In genomic region chr14:99971087-99971928, GRCh38 we compare ENCODE assay signal across 8 cellular contexts.
DNase-seq lines count a peak whose midpoint lies in the region; TF ChIP-seq lines count a peak whose summit lies in the region.

No MANE protein-coding gene starts in this region.

- H3K4me1 ChIP-seq in hepatocyte (ENCODE audit: insufficient read depth): peaks cover 5% of the 10 kb centered on the region
- H3K4me1 ChIP-seq in vagina: peaks cover 4% of the 10 kb centered on the region

- H4K20me1 ChIP-seq in hepatocyte (ENCODE audit: insufficient read depth, poor library complexity, severe bottlenecking): no peaks in the 10 kb centered on the region

- H3K27me3 ChIP-seq in hepatocyte (no peaks in the 10 kb centered on the region), vagina (no peaks in the 10 kb centered on the region)

- H3K36me3 ChIP-seq in hepatocyte (replicated peaks; ENCODE audit: insufficient read depth, low read depth): no peaks in the 10 kb centered on the region
- H3K36me3 ChIP-seq in vagina: no peaks in the 10 kb centered on the region

- H3K9me3 ChIP-seq in hepatocyte (ENCODE audit: low read depth) (peaks cover 5% of the 10 kb centered on the region), vagina (no peaks in the 10 kb centered on the region)

- H2AFZ ChIP-seq in hepatocyte: peak overlapping the region; percentile 75

- TF ChIP-seq CTCF in astrocyte of the cerebellum (IDR thresholded peaks at IDR 0.05; ENCODE audit: low read depth, low read length, missing control alignments) (no peak), hepatocyte (IDR thresholded peaks at IDR 0.05; ENCODE audit: poor library complexity) (no peak), vagina (IDR thresholded peaks at IDR 0.05) (no peak)

- DNase-seq in DMS79 treated with DMSO at 0.1 percent for 48 hours (lab: John Stamatoyannopoulos, UW) (peak; percentile 83), HCEC 1CT (peak; percentile 67), NCI-H1417 (lab: John Stamatoyannopoulos, UW) (peak; percentile 93 to 96 (median 94)), T1000 (lab: John Stamatoyannopoulos, UW) (peak; percentile 69), astrocyte of the cerebellum (ENCODE audit: low read depth) (peak; percentile 53), hepatocyte (ENCODE audit: low spot score) (peak; percentile 96), retina (peak; percentile 94), vagina (ENCODE audit: extremely low spot score in 2 of 2) (no peak)

- TF ChIP-seq POLR2A in vagina (IDR thresholded peaks at IDR 0.05): peak in 1 of 2 donors; percentile 56

- H3K27ac ChIP-seq in hepatocyte (peak overlapping the region; percentile 76), vagina (peak overlapping the region; percentile 64)

- H3K4me2 ChIP-seq in hepatocyte: peak overlapping the region; percentile 79

- H3K79me2 ChIP-seq in hepatocyte: peaks cover 44% of the 10 kb centered on the region

- no peaks in the 10 kb centered on the region for H3K9me2 ChIP-seq in hepatocyte (replicated peaks; ENCODE audit: insufficient read depth)

- intact Hi-C loops in vagina (cut with DNase I): no loop called here

- in situ Hi-C loops in astrocyte of the cerebellum (cut with HindIII; ENCODE audit: low sequenced_read_pairs): no loop called here

- peak overlapping the region; percentile 86 for H3K4me3 ChIP-seq in astrocyte of the cerebellum (ENCODE audit: low read depth, low read length)
- H3K4me3 ChIP-seq in hepatocyte: peak overlapping the region; percentile 68
- H3K4me3 ChIP-seq in vagina: peak overlapping the region; percentile 89 to 90

- 11% methylated on average over 29 of the region's 115 CpGs for WGBS in hepatocyte (ENCODE audit: low lambda C conversion rate, missing lambda C conversion rate)

Comparison
In these comparisons a context has a peak if more than half of its experiments do, and no peak if none do; other contexts are left out.
1. DNase-seq: peak in DMS79 treated with DMSO at 0.1 percent for 48 hours (single experiment), HCEC 1CT (single experiment), NCI-H1417 (3 of 3), T1000 (single experiment), astrocyte of the cerebellum (single experiment), hepatocyte (single experiment) and retina (single experiment); none in vagina (0 of 2).
2. Peak in every context shown above with its lines, with median percentiles within 50 percentile points of each other: H3K4me3 ChIP-seq.